8 cellular contexts compared by ENCODE assay signal in genomic region chr2:28716265-28716865, GRCh38. TPM values are rescaled to one million over a fixed set of nuclear protein-coding genes. Genes with fewer than 3 reads are reported as not detected.
DNase-seq lines count a peak whose midpoint lies in the region; FAIRE-seq lines count a peak whose summit lies in the region.

No MANE protein-coding gene starts in this region.

- CTCF ChIA-PET in activated CD4-positive, alpha-beta memory T cell treated with anti-CD3 and anti-CD28 coated beads for 36 hours (lab: Charles Lee): interaction anchor here (0.8 kb wide), 1 partner anchor 122 kb away, joined by 3 read pairs; no protein-coding TSS in a partner anchor
- CTCF ChIA-PET in activated CD4-positive, alpha-beta memory T cell treated with anti-CD3 and anti-CD28 coated beads, Interleukin-2, amount 10 ng/mL, durations not matched to agents 7 days and 5 days (lab: Charles Lee): interaction anchor here (0.8 kb wide), 1 partner anchor 15 kb away, joined by 3 read pairs; no protein-coding TSS in a partner anchor

- H3K27me3 Mint-ChIP-seq in activated CD4-positive, alpha-beta memory T cell treated with anti-CD3 and anti-CD28 coated beads for 36 hours: no peaks in the 10 kb centered on the region
- no peaks in the 10 kb centered on the region for H3K27me3 Mint-ChIP-seq in activated CD4-positive, alpha-beta memory T cell treated with anti-CD3 and anti-CD28 coated beads, Interleukin-2, amount 10 ng/mL, durations not matched to agents 7 days and 5 days

- no peaks in the 10 kb centered on the region for H3K36me3 Mint-ChIP-seq in activated CD4-positive, alpha-beta memory T cell treated with anti-CD3 and anti-CD28 coated beads for 36 hours
- H3K36me3 Mint-ChIP-seq in activated CD4-positive, alpha-beta memory T cell treated with anti-CD3 and anti-CD28 coated beads, Interleukin-2, amount 10 ng/mL, durations not matched to agents 7 days and 5 days (ENCODE audit: low read depth): no peaks in the 10 kb centered on the region

- H3K27ac ChIP-seq in small intestine (ENCODE audit: low read depth in 1 of 2, low read length in 1 of 2): peak overlapping the region in 1 of 2 donors; percentile 87

- H3K9me3 Mint-ChIP-seq in activated CD4-positive, alpha-beta memory T cell treated with anti-CD3 and anti-CD28 coated beads for 36 hours: no peaks in the 10 kb centered on the region
- H3K9me3 Mint-ChIP-seq in activated CD4-positive, alpha-beta memory T cell treated with anti-CD3 and anti-CD28 coated beads, Interleukin-2, amount 10 ng/mL, durations not matched to agents 7 days and 5 days: no peaks in the 10 kb centered on the region

- no peak for FAIRE-seq in small intestine (lab: Jason Lieb, UNC)

- no peaks in the 10 kb centered on the region for H3K27me3 ChIP-seq in small intestine (ENCODE audit: control insufficient read depth in 2 of 2, insufficient read depth in 2 of 2, low read length in 2 of 2)

- H3K27ac Mint-ChIP-seq in activated CD4-positive, alpha-beta memory T cell treated with anti-CD3 and anti-CD28 coated beads for 36 hours: no peak overlapping the region
- H3K27ac Mint-ChIP-seq in activated CD4-positive, alpha-beta memory T cell treated with anti-CD3 and anti-CD28 coated beads, Interleukin-2, amount 10 ng/mL, durations not matched to agents 7 days and 5 days: no peak overlapping the region

- no peaks in the 10 kb centered on the region for H3K36me3 ChIP-seq in small intestine (ENCODE audit: control insufficient read depth in 2 of 2, insufficient read depth in 2 of 2, low read length in 2 of 2)

- H3K9me3 ChIP-seq in small intestine (ENCODE audit: control insufficient read depth, low read depth): no peaks in the 10 kb centered on the region

- POLR2A ChIA-PET in activated CD4-positive, alpha-beta memory T cell treated with anti-CD3 and anti-CD28 coated beads for 36 hours (lab: Charles Lee): no interaction called here
- POLR2A ChIA-PET in activated CD4-positive, alpha-beta memory T cell treated with anti-CD3 and anti-CD28 coated beads, Interleukin-2, amount 10 ng/mL, durations not matched to agents 7 days and 5 days (lab: Charles Lee): no interaction called here

- peak; percentile 16 for DNase-seq in activated CD4-positive, alpha-beta memory T cell treated with anti-CD3 and anti-CD28 coated beads for 36 hours
- no peak for DNase-seq in activated CD4-positive, alpha-beta memory T cell treated with anti-CD3 and anti-CD28 coated beads, Interleukin-2, amount 10 ng/mL, durations not matched to agents 7 days and 5 days
- DNase-seq in NCI-H2171 treated with DMSO at 0.1 percent for 48 hours (lab: John Stamatoyannopoulos, UW): peak; percentile 74
- peak; percentile 93 for DNase-seq in astrocyte of the hippocampus (ENCODE audit: low read depth, low spot score)
- DNase-seq in islet precursor cell: peak; percentile 70
- DNase-seq in small intestine: peak; percentile 36
- no peak for DNase-seq in effector CD4-positive, alpha-beta T cell
- DNase-seq in activated effector memory CD4-positive, alpha-beta T cell treated with Interleukin-2 at 50 U/mL for 16 hours: no peak

- peaks cover 14% of the 10 kb centered on the region for H3K4me1 Mint-ChIP-seq in activated CD4-positive, alpha-beta memory T cell treated with anti-CD3 and anti-CD28 coated beads for 36 hours (ENCODE audit: low read depth)
- H3K4me1 Mint-ChIP-seq in activated CD4-positive, alpha-beta memory T cell treated with anti-CD3 and anti-CD28 coated beads, Interleukin-2, amount 10 ng/mL, durations not matched to agents 7 days and 5 days: peaks cover 10% of the 10 kb centered on the region

- no peak overlapping the region for H3K4me3 Mint-ChIP-seq in activated CD4-positive, alpha-beta memory T cell treated with anti-CD3 and anti-CD28 coated beads for 36 hours
- H3K4me3 Mint-ChIP-seq in activated CD4-positive, alpha-beta memory T cell treated with anti-CD3 and anti-CD28 coated beads, Interleukin-2, amount 10 ng/mL, durations not matched to agents 7 days and 5 days: no peak overlapping the region

- intact Hi-C loops in activated CD4-positive, alpha-beta memory T cell treated with anti-CD3 and anti-CD28 coated beads for 36 hours (cut with micrococcal nuclease): no loop called here

- H3K4me3 ChIP-seq in small intestine (ENCODE audit: low read depth in 1 of 2, low read length in 2 of 2): no peak overlapping the region

- no peaks in the 10 kb centered on the region for H3K4me1 ChIP-seq in small intestine (ENCODE audit: control insufficient read depth in 2 of 2, insufficient read depth in 1 of 2, low read depth in 1 of 2, low read length in 1 of 2)

- 20 to 27% (median 26%) methylated on average over 4 of the region's 4 CpGs for WGBS in small intestine, 3 donors

RNA-seq across cellular contexts. Expression of gene PPP1CB, which starts 35.3 kb away (rescaled TPM):
- total RNA-seq in activated CD4-positive, alpha-beta memory T cell treated with anti-CD3 and anti-CD28 coated beads for 36 hours: 100 to 1,000 TPM; 238 to 256 TPM
- total RNA-seq in activated CD4-positive, alpha-beta memory T cell treated with anti-CD3 and anti-CD28 coated beads, Interleukin-2, amount 10 ng/mL, durations not matched to agents 7 days and 5 days: 100 to 1,000 TPM; 211 to 213 TPM
- 10 to 100 TPM; 80.4 to 93.7 (median 88.4) TPM for polyA plus RNA-seq in small intestine

Comparison
In these comparisons a context has a peak if more than half of its experiments do, and no peak if none do; other contexts are left out.
1. DNase-seq: peak in activated CD4-positive, alpha-beta memory T cell treated with anti-CD3 and anti-CD28 coated beads for 36 hours (single experiment), NCI-H2171 treated with DMSO at 0.1 percent for 48 hours (single experiment), astrocyte of the hippocampus (single experiment), islet precursor cell (single experiment) and small intestine (single experiment); none in activated CD4-positive, alpha-beta memory T cell treated with anti-CD3 and anti-CD28 coated beads, Interleukin-2, amount 10 ng/mL, durations not matched to agents 7 days and 5 days (single experiment), effector CD4-positive, alpha-beta T cell (single experiment) and activated effector memory CD4-positive, alpha-beta T cell treated with Interleukin-2 at 50 U/mL for 16 hours (single experiment).